ENCODE assay signal across 1 cellular context in the genomic region with DNA sequence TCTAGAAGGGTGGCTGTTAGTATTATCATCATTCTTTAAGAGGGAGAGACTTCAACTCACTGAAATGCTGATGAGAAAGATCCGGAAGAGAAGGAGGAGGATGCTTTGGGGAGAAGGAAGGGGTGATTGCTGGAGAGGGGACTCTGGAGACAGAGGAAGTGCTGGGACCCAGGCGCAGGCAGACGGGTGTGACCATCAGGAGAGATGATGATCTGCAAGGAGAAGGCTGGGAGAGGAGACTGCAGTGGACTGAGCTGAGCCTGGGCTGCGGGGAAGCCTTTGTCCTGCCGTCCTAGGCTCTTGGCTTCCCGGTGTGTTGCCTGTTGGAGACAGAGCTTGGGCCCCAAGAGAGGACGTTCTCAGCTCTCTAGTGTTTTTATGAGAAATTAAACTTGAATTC.
A peak's percentile ranks its signal among the peaks of the same experiment; 100 is the strongest.
TF ChIP-seq lines count a peak whose summit lies in the region.

No MANE protein-coding gene starts in this region.

TF ChIP-seq in GM23338, 12 proteins besides CTCF, POLR2A, EP300 and RAD21:
- TF ChIP-seq, protein P1, sequence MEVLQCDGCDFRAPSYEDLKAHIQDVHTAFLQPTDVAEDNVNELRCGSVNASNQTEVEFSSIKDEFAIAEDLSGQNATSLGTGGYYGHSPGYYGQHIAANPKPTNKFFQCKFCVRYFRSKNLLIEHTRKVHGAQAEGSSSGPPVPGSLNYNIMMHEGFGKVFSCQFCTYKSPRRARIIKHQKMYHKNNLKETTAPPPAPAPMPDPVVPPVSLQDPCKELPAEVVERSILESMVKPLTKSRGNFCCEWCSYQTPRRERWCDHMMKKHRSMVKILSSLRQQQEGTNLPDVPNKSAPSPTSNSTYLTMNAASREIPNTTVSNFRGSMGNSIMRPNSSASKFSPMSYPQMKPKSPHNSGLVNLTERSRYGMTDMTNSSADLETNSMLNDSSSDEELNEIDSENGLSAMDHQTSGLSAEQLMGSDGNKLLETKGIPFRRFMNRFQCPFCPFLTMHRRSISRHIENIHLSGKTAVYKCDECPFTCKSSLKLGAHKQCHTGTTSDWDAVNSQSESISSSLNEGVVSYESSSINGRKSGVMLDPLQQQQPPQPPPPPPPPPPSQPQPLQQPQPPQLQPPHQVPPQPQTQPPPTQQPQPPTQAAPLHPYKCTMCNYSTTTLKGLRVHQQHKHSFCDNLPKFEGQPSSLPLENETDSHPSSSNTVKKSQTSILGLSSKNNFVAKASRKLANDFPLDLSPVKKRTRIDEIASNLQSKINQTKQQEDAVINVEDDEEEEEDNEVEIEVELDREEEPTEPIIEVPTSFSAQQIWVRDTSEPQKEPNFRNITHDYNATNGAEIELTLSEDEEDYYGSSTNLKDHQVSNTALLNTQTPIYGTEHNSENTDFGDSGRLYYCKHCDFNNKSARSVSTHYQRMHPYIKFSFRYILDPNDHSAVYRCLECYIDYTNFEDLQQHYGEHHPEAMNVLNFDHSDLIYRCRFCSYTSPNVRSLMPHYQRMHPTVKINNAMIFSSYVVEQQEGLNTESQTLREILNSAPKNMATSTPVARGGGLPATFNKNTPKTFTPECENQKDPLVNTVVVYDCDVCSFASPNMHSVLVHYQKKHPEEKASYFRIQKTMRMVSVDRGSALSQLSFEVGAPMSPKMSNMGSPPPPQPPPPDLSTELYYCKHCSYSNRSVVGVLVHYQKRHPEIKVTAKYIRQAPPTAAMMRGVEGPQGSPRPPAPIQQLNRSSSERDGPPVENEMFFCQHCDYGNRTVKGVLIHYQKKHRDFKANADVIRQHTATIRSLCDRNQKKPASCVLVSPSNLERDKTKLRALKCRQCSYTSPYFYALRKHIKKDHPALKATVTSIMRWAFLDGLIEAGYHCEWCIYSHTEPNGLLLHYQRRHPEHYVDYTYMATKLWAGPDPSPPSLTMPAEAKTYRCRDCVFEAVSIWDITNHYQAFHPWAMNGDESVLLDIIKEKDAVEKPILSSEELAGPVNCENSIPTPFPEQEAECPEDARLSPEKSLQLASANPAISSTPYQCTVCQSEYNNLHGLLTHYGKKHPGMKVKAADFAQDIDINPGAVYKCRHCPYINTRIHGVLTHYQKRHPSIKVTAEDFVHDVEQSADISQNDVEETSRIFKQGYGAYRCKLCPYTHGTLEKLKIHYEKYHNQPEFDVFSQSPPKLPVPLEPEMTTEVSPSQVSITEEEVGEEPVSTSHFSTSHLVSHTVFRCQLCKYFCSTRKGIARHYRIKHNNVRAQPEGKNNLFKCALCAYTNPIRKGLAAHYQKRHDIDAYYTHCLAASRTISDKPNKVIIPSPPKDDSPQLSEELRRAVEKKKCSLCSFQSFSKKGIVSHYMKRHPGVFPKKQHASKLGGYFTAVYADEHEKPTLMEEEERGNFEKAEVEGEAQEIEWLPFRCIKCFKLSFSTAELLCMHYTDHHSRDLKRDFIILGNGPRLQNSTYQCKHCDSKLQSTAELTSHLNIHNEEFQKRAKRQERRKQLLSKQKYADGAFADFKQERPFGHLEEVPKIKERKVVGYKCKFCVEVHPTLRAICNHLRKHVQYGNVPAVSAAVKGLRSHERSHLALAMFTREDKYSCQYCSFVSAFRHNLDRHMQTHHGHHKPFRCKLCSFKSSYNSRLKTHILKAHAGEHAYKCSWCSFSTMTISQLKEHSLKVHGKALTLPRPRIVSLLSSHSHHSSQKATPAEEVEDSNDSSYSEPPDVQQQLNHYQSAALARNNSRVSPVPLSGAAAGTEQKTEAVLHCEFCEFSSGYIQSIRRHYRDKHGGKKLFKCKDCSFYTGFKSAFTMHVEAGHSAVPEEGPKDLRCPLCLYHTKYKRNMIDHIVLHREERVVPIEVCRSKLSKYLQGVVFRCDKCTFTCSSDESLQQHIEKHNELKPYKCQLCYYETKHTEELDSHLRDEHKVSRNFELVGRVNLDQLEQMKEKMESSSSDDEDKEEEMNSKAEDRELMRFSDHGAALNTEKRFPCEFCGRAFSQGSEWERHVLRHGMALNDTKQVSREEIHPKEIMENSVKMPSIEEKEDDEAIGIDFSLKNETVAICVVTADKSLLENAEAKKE (CRISPR knock-in tag; IDR thresholded peaks at IDR 0.05): 0 out of 2 replicates have a peak, but pooled peaks have one; percentile 28
- no peak for TF ChIP-seq NANOG (IDR thresholded peaks at IDR 0.05; ENCODE audit: borderline replicate concordance)
